ENCODE assay signal across 26 cellular contexts in genomic region chr2:41216978-41217377, GRCh38.
"Had no signal": no experiment of that assay in that cellular context is flagged by ENCODE, and none has a peak within 500 bp of the region (broad histone marks: within the 10 kb centered on the region; RNA-seq: fewer than 3 reads in every experiment).

No MANE protein-coding gene starts in this region.

- DNase-seq: hypothalamus; immature natural killer cell; kidney; lower lobe of right lung; mammary epithelial cell; mesenchymal stem cell; naive thymus-derived CD8-positive, alpha-beta T cell; nephron progenitor cell; occipital lobe; psoas muscle; sigmoid colon; stimulated activated CD4-positive, alpha-beta T cell treated with anti-CD3 and anti-CD28 coated beads, Interleukin-1b, Interleukin-23, amount 100 ng/mL, for 48 hours; stimulated activated CD4-positive, alpha-beta T cell treated with anti-CD3 and anti-CD28 coated beads, Interleukin-2, amount 100 ng/mL, for 48 hours; stimulated activated naive B cell treated with anti-CD40 and anti-IgM and Interleukin-4, amounts not matched to agents 10 μg/mL and 1 μg/mL and 100 μg/mL, for 72 hours; stimulated activated naive CD8-positive, alpha-beta T cell treated with anti-CD3 and anti-CD28 coated beads, Interleukin-15, Interleukin-2, amounts not matched to agents 100 U/mL and 50 U/mL, for 24 hours; stomach; testis; thyroid gland; transverse colon; upper lobe of left lung had no signal

- H3K4me3 ChIP-seq: lower lobe of right lung, neural progenitor cell, psoas muscle, sigmoid colon, smooth muscle cell, stomach, testis, thyroid gland, transverse colon, upper lobe of left lung, vagina had no signal

- H3K36me3 ChIP-seq: lower lobe of right lung, neural progenitor cell, neutrophil, sigmoid colon, stomach, thyroid gland, transverse colon, upper lobe of left lung, vagina had no signal

- H3K4me1 Mint-ChIP-seq: immature natural killer cell; naive thymus-derived CD8-positive, alpha-beta T cell; nephron progenitor cell; neural progenitor cell; stimulated activated naive B cell treated with anti-CD40 and anti-IgM and Interleukin-4, amounts not matched to agents 10 μg/mL and 1 μg/mL and 100 μg/mL, for 72 hours had no signal

- H3K36me3 Mint-ChIP-seq: neural progenitor cell; stimulated activated naive B cell treated with anti-CD40 and anti-IgM and Interleukin-4, amounts not matched to agents 10 μg/mL and 1 μg/mL and 100 μg/mL, for 72 hours had no signal

- H3K27ac Mint-ChIP-seq: immature natural killer cell; naive thymus-derived CD8-positive, alpha-beta T cell; nephron progenitor cell; neural progenitor cell; stimulated activated naive B cell treated with anti-CD40 and anti-IgM and Interleukin-4, amounts not matched to agents 10 μg/mL and 1 μg/mL and 100 μg/mL, for 72 hours had no signal

- H3K27ac ChIP-seq: lower lobe of right lung, neural progenitor cell, neutrophil, parathyroid adenoma, psoas muscle, sigmoid colon, stomach, testis, thyroid gland, transverse colon, upper lobe of left lung, vagina had no signal

- H3K4me3 Mint-ChIP-seq: immature natural killer cell; naive thymus-derived CD8-positive, alpha-beta T cell; nephron progenitor cell; neural progenitor cell; stimulated activated naive B cell treated with anti-CD40 and anti-IgM and Interleukin-4, amounts not matched to agents 10 μg/mL and 1 μg/mL and 100 μg/mL, for 72 hours had no signal

- FAIRE-seq: islet of Langerhans, kidney had no signal

- H3K27me3 ChIP-seq: neural progenitor cell, neutrophil, sigmoid colon, stomach, testis, thyroid gland, transverse colon, upper lobe of left lung, vagina had no signal

- H3K9me3 Mint-ChIP-seq: nephron progenitor cell, neural progenitor cell had no signal

- ATAC-seq: lower lobe of right lung; naive thymus-derived CD8-positive, alpha-beta T cell; psoas muscle; stimulated activated naive B cell treated with anti-CD40 and anti-IgM and Interleukin-4, amounts not matched to agents 10 μg/mL and 1 μg/mL and 100 μg/mL, for 72 hours; stimulated activated naive CD8-positive, alpha-beta T cell treated with anti-CD3 and anti-CD28 coated beads, Interleukin-15, Interleukin-2, amounts not matched to agents 100 U/mL and 50 U/mL, for 24 hours had no signal

- H3K9me3 ChIP-seq: lower lobe of right lung, neutrophil, psoas muscle, sigmoid colon, testis, thyroid gland, transverse colon, upper lobe of left lung, vagina had no signal

- H3K27me3 Mint-ChIP-seq: naive thymus-derived CD8-positive, alpha-beta T cell had no signal

- H3K4me1 ChIP-seq: lower lobe of right lung, neural progenitor cell, parathyroid adenoma, psoas muscle, sigmoid colon, stomach, testis, thyroid gland, transverse colon, upper lobe of left lung, vagina had no signal
